13 cellular contexts compared by ENCODE assay signal in genomic region chr9:72193478-72193881, GRCh38. TPM values are rescaled to one million over a fixed set of nuclear protein-coding genes. Genes with fewer than 3 reads are reported as not detected.
A peak's percentile ranks its signal among the peaks of the same experiment; 100 is the strongest.
DNase-seq lines count a peak whose midpoint lies in the region; ATAC-seq and TF ChIP-seq lines count a peak whose summit lies in the region.
"Had no signal": no experiment of that assay in that cellular context is flagged by ENCODE, and none has a peak within 500 bp of the region (broad histone marks: within the 10 kb centered on the region; RNA-seq: fewer than 3 reads in every experiment).

No MANE protein-coding gene starts in this region.

- no peaks in the 10 kb centered on the region for H3F3A ChIP-seq in smooth muscle cell (ENCODE audit: low read depth)

- WGBS in smooth muscle cell (ENCODE audit: low lambda C conversion rate), result 73% methylated on average over 5 of the region's 5 CpGs

- H3K27ac Mint-ChIP-seq in activated naive CD4-positive, alpha-beta T cell treated with anti-CD3 and anti-CD28 coated beads, Interleukin-2, amount 50 U/mL, for 72 hours, result no peak overlapping the region
- H3K27ac Mint-ChIP-seq: activated CD4-positive, alpha-beta memory T cell treated with anti-CD3 and anti-CD28 coated beads, Interleukin-2, amount 10 ng/mL, durations not matched to agents 7 days and 5 days had no signal

- no peak overlapping the region for H3K9ac ChIP-seq in BLaER1 treated with 17β-estradiol and CSF1 and Interleukin-3, amounts not matched to agents 10 nM and 100 nM
- no peak overlapping the region for H3K9ac ChIP-seq in smooth muscle cell (ENCODE audit: low read depth)

- H3K27ac ChIP-seq in BLaER1 treated with 17β-estradiol and CSF1 and Interleukin-3, amounts not matched to agents 10 nM and 100 nM, result no peak overlapping the region
- H3K27ac ChIP-seq in smooth muscle cell (ENCODE audit: low read depth), result no peak overlapping the region

- no peaks in the 10 kb centered on the region for H3K36me3 ChIP-seq in BLaER1 treated with 17β-estradiol and CSF1 and Interleukin-3, amounts not matched to agents 10 nM and 100 nM
- H3K36me3 ChIP-seq in smooth muscle cell (ENCODE audit: low read depth), result no peaks in the 10 kb centered on the region

- H3K4me1 ChIP-seq in BLaER1 treated with 17β-estradiol and CSF1 and Interleukin-3, amounts not matched to agents 10 nM and 100 nM, result peaks cover 0 to 8% (median 5%) of the 10 kb centered on the region in 10 experiments; a peak in 9 of 20 replicates
- H3K4me1 ChIP-seq in smooth muscle cell (ENCODE audit: low read depth), result no peaks in the 10 kb centered on the region

- H3K27me3 ChIP-seq in BLaER1 treated with 17β-estradiol and CSF1 and Interleukin-3, amounts not matched to agents 10 nM and 100 nM, result peaks cover 0 to 37% (median 0%) of the 10 kb centered on the region in 11 experiments; a peak in 4 of 22 replicates
- H3K27me3 ChIP-seq in smooth muscle cell (ENCODE audit: low read depth), result no peaks in the 10 kb centered on the region

- H3K9me3 Mint-ChIP-seq in activated naive CD4-positive, alpha-beta T cell treated with anti-CD3 and anti-CD28 coated beads, Interleukin-2, amount 50 U/mL, for 72 hours, result no peaks in the 10 kb centered on the region
- H3K9me3 Mint-ChIP-seq: activated CD4-positive, alpha-beta memory T cell treated with anti-CD3 and anti-CD28 coated beads, Interleukin-2, amount 10 ng/mL, durations not matched to agents 7 days and 5 days had no signal

- H3K4me3 ChIP-seq in BLaER1 treated with 17β-estradiol and CSF1 and Interleukin-3, amounts not matched to agents 10 nM and 100 nM, result no peak overlapping the region
- H3K4me3 ChIP-seq in smooth muscle cell, result no peak overlapping the region

- no peak for TF ChIP-seq CTCF in smooth muscle cell (IDR thresholded peaks at IDR 0.05; ENCODE audit: borderline replicate concordance, insufficient read depth, poor library complexity, severe bottlenecking)

- H4K20me1 ChIP-seq in BLaER1 treated with 17β-estradiol and CSF1 and Interleukin-3, amounts not matched to agents 10 nM and 100 nM, result no peaks in the 10 kb centered on the region
- H4K20me1 ChIP-seq in smooth muscle cell (ENCODE audit: low read depth), result no peaks in the 10 kb centered on the region

- H3K9me3 ChIP-seq in BLaER1 treated with 17β-estradiol and CSF1 and Interleukin-3, amounts not matched to agents 10 nM and 100 nM (replicated peaks in 1 of 11), result no peaks in the 10 kb centered on the region
- no peaks in the 10 kb centered on the region for H3K9me3 ChIP-seq in smooth muscle cell (replicated peaks; ENCODE audit: low read depth)

- no peaks in the 10 kb centered on the region for H3K36me3 Mint-ChIP-seq in activated naive CD4-positive, alpha-beta T cell treated with anti-CD3 and anti-CD28 coated beads, Interleukin-2, amount 50 U/mL, for 72 hours

- H3K4me2 ChIP-seq in BLaER1 treated with 17β-estradiol and CSF1 and Interleukin-3, amounts not matched to agents 10 nM and 100 nM, result peak overlapping the region in 7 of 11 experiments; percentile 18 to 54 (median 35); a peak in 11 of 22 replicates
- H3K4me2 ChIP-seq in smooth muscle cell, result no peak overlapping the region

- no peak for DNase-seq in nucleus accumbens (lab: John Stamatoyannopoulos, UW)
- no peak for DNase-seq in CD1c-positive myeloid dendritic cell (ENCODE audit: extremely low spot score)
- no peak for DNase-seq in activated naive CD4-positive, alpha-beta T cell treated with anti-CD3 and anti-CD28 coated beads, Interleukin-2, amount 50 U/mL, for 72 hours (ENCODE audit: low spot score in 2 of 2)
- DNase-seq in smooth muscle cell (lab: John Stamatoyannopoulos, UW; ENCODE audit: unreplicated experiment), result no peak
- DNase-seq: activated CD4-positive, alpha-beta memory T cell treated with anti-CD3 and anti-CD28 coated beads, Interleukin-2, amount 10 ng/mL, durations not matched to agents 7 days and 5 days; effector memory CD4-positive, alpha-beta T cell; GF-D8; NCI-H2029 treated with DMSO at 0.1 percent for 48 hours; stimulated activated CD4-positive, alpha-beta T cell treated with anti-CD3 and anti-CD28 coated beads, Interleukin-12 subunit alpha, Interleukin-12 subunit beta, amount 100 ng/mL, for 4 hours had no signal

- no peak overlapping the region for H2AFZ ChIP-seq in smooth muscle cell (ENCODE audit: low read depth)

- H3K79me2 ChIP-seq in smooth muscle cell (ENCODE audit: low read depth), result no peaks in the 10 kb centered on the region

- ATAC-seq in GM19397 (IDR thresholded peaks at IDR 0.05; ENCODE audit: unreplicated experiment) (peak; percentile 96), HG02884 (IDR thresholded peaks at IDR 0.05; ENCODE audit: unreplicated experiment) (peak; percentile 79), HG03571 (IDR thresholded peaks at IDR 0.05; ENCODE audit: unreplicated experiment) (peak; percentile 91)
- no peak for ATAC-seq in activated naive CD4-positive, alpha-beta T cell treated with anti-CD3 and anti-CD28 coated beads, Interleukin-2, amount 50 U/mL, for 72 hours

RNA-seq across cellular contexts. Expression of gene GDA, which starts 44.2 kb away (rescaled TPM):
- total RNA-seq in activated naive CD4-positive, alpha-beta T cell treated with anti-CD3 and anti-CD28 coated beads, Interleukin-2, amount 50 U/mL, for 72 hours, result not detected
- total RNA-seq in smooth muscle cell, result 6.5 and 10.3 TPM in 2 replicates
- polyA plus RNA-seq in smooth muscle cell, result 1.4 and 1.8 TPM in 2 replicates
- total RNA-seq: activated CD4-positive, alpha-beta memory T cell treated with anti-CD3 and anti-CD28 coated beads, Interleukin-2, amount 10 ng/mL, durations not matched to agents 7 days and 5 days had no signal

Comparison
In these comparisons a context has a peak if more than half of its experiments do, and no peak if none do; other contexts are left out.
1. ATAC-seq: peak in GM19397 (single experiment), HG02884 (single experiment) and HG03571 (single experiment); none in activated naive CD4-positive, alpha-beta T cell treated with anti-CD3 and anti-CD28 coated beads, Interleukin-2, amount 50 U/mL, for 72 hours (0 of 2).